In genomic region chr15:68114356-68114755, GRCh38 we compare ENCODE assay signal across 8 cellular contexts.
DNase-seq lines count a peak whose midpoint lies in the region; ATAC-seq and TF ChIP-seq lines count a peak whose summit lies in the region.

No MANE protein-coding gene starts in this region.

- ATAC-seq in T-helper 17 cell (peak; percentile 48), HG03521 (IDR thresholded peaks at IDR 0.05; ENCODE audit: unreplicated experiment) (no peak), GM21515 (IDR thresholded peaks at IDR 0.05; ENCODE audit: unreplicated experiment) (no peak)
- ATAC-seq in stimulated activated effector memory CD8-positive, alpha-beta T cell treated with anti-CD3 and anti-CD28 coated beads, Interleukin-12 subunit alpha, Interleukin-12 subunit beta, amount 100 ng/mL, for 72 hours, result peak; percentile 59

- H3K27me3 Mint-ChIP-seq in T-helper 17 cell (no peaks in the 10 kb centered on the region), nephron progenitor cell (ENCODE audit: low read depth, poor library complexity) (no peaks in the 10 kb centered on the region)

- H3K27ac Mint-ChIP-seq in T-helper 17 cell (peak overlapping the region; percentile 83), nephron progenitor cell (no peak overlapping the region)
- peak overlapping the region; percentile 72 for H3K27ac Mint-ChIP-seq in stimulated activated effector memory CD8-positive, alpha-beta T cell treated with anti-CD3 and anti-CD28 coated beads, Interleukin-12 subunit alpha, Interleukin-12 subunit beta, amount 100 ng/mL, for 72 hours

- no peaks in the 10 kb centered on the region for H3K9me3 Mint-ChIP-seq in stimulated activated effector memory CD8-positive, alpha-beta T cell treated with anti-CD3 and anti-CD28 coated beads, Interleukin-12 subunit alpha, Interleukin-12 subunit beta, amount 100 ng/mL, for 72 hours
- peaks cover 27% of the 10 kb centered on the region for H3K9me3 Mint-ChIP-seq in nephron progenitor cell

- H3K4me3 Mint-ChIP-seq in T-helper 17 cell (peak overlapping the region; percentile 77), nephron progenitor cell (no peak overlapping the region)
- H3K4me3 Mint-ChIP-seq in stimulated activated effector memory CD8-positive, alpha-beta T cell treated with anti-CD3 and anti-CD28 coated beads, Interleukin-12 subunit alpha, Interleukin-12 subunit beta, amount 100 ng/mL, for 72 hours, result peak overlapping the region; percentile 48

- no peak for TF ChIP-seq CTCF in nephron progenitor cell (IDR thresholded peaks at IDR 0.05)

- H3K4me1 Mint-ChIP-seq in T-helper 17 cell (peaks cover 45% of the 10 kb centered on the region), nephron progenitor cell (no peaks in the 10 kb centered on the region)
- H3K4me1 Mint-ChIP-seq in stimulated activated effector memory CD8-positive, alpha-beta T cell treated with anti-CD3 and anti-CD28 coated beads, Interleukin-12 subunit alpha, Interleukin-12 subunit beta, amount 100 ng/mL, for 72 hours, result peaks cover 67% of the 10 kb centered on the region

- DNase-seq in DMS53 (lab: John Stamatoyannopoulos, UW), result peak; percentile 1
- DNase-seq in DMS53 treated with DMSO at 0.1 percent for 48 hours (lab: John Stamatoyannopoulos, UW; ENCODE audit: unreplicated experiment), result no peak
- no peak for DNase-seq in T-helper 17 cell
- peak; percentile 3 for DNase-seq in globus pallidus (ENCODE audit: low spot score)
- DNase-seq in stimulated activated effector memory CD8-positive, alpha-beta T cell treated with anti-CD3 and anti-CD28 coated beads, Interleukin-12 subunit alpha, Interleukin-12 subunit beta, amount 100 ng/mL, for 72 hours (ENCODE audit: low spot score in 2 of 2), result no peak
- DNase-seq in nephron progenitor cell, result no peak

- no peaks in the 10 kb centered on the region for H3K9me3 ChIP-seq in T-helper 17 cell (ENCODE audit: control insufficient read depth, low read length, poor library complexity, severe bottlenecking)

- no peaks in the 10 kb centered on the region for H3K36me3 Mint-ChIP-seq in T-helper 17 cell (ENCODE audit: low read depth)
- H3K36me3 Mint-ChIP-seq in stimulated activated effector memory CD8-positive, alpha-beta T cell treated with anti-CD3 and anti-CD28 coated beads, Interleukin-12 subunit alpha, Interleukin-12 subunit beta, amount 100 ng/mL, for 72 hours, result peaks cover 12% of the 10 kb centered on the region
- H3K36me3 Mint-ChIP-seq in nephron progenitor cell (ENCODE audit: low read depth), result peaks cover 40% of the 10 kb centered on the region

Comparison
In these comparisons a context has a peak if more than half of its experiments do, and no peak if none do; other contexts are left out.
1. DNase-seq: peak in DMS53 (single experiment) and globus pallidus (single experiment); none in DMS53 treated with DMSO at 0.1 percent for 48 hours (single experiment), T-helper 17 cell (0 of 3), stimulated activated effector memory CD8-positive, alpha-beta T cell treated with anti-CD3 and anti-CD28 coated beads, Interleukin-12 subunit alpha, Interleukin-12 subunit beta, amount 100 ng/mL, for 72 hours (0 of 2) and nephron progenitor cell (single experiment).
2. ATAC-seq: peak in T-helper 17 cell (single experiment) and stimulated activated effector memory CD8-positive, alpha-beta T cell treated with anti-CD3 and anti-CD28 coated beads, Interleukin-12 subunit alpha, Interleukin-12 subunit beta, amount 100 ng/mL, for 72 hours (single experiment); none in HG03521 (single experiment) and GM21515 (single experiment).